In genomic region chr3:25663324-25664065, GRCh38 we compare ENCODE assay signal across 8 cellular contexts. TPM values are rescaled to one million over a fixed set of nuclear protein-coding genes. Genes with fewer than 3 reads are reported as not detected.
A peak's percentile ranks its signal among the peaks of the same experiment; 100 is the strongest.
DNase-seq lines count a peak whose midpoint lies in the region; TF ChIP-seq lines count a peak whose summit lies in the region.

No MANE protein-coding gene starts in this region.

- DNase-seq in activated T-cell treated with anti-CD3 and anti-CD28 coated beads for 24 hours (ENCODE audit: low read depth), result peak; percentile 6
- no peak for DNase-seq in activated T-cell treated with anti-CD3 and anti-CD28 coated beads for 4 hours
- DNase-seq in HEK293T (ENCODE audit: extremely low spot score), result peak; percentile 30
- DNase-seq in MM.1S, result peak; percentile 73
- peak; percentile 12 for DNase-seq in T-helper 9 cell
- peak; percentile 6 for DNase-seq in effector CD4-positive, alpha-beta T cell
- no peak for DNase-seq in uterus

- H3K27ac ChIP-seq in MM.1S (ENCODE audit: low read length), result peak overlapping the region; percentile 89
- H3K27ac ChIP-seq in mucosa of rectum (ENCODE audit: low read depth in 2 of 2, low read length in 2 of 2), result peak overlapping the region; percentile 97
- peak overlapping the region; percentile 97 to 100 for H3K27ac ChIP-seq in uterus

- no peaks in the 10 kb centered on the region for H3K9me3 ChIP-seq in MM.1S (replicated peaks; ENCODE audit: insufficient read depth, low read length)
- H3K9me3 ChIP-seq in mucosa of rectum (ENCODE audit: control insufficient read depth in 2 of 2, low read length in 2 of 2), result no peaks in the 10 kb centered on the region
- no peaks in the 10 kb centered on the region for H3K9me3 ChIP-seq in uterus

- H3F3A ChIP-seq in MM.1S (ENCODE audit: insufficient read depth, low read length), result peaks cover 26% of the 10 kb centered on the region

- H3K79me2 ChIP-seq in MM.1S (ENCODE audit: low read length), result peaks cover 57% of the 10 kb centered on the region

- H3K36me3 ChIP-seq in MM.1S (replicated peaks; ENCODE audit: insufficient read depth, low read length) (no peaks in the 10 kb centered on the region), mucosa of rectum (ENCODE audit: control insufficient read depth in 2 of 2, insufficient read depth in 2 of 2, low read length in 2 of 2) (no peaks in the 10 kb centered on the region), uterus (no peaks in the 10 kb centered on the region)

- TF ChIP-seq CTCF in MM.1S (IDR thresholded peaks at IDR 0.05; ENCODE audit: low read length), result 0 out of 2 replicates have a peak, but pooled peaks have one; percentile 5
- no peak for TF ChIP-seq CTCF in uterus (IDR thresholded peaks at IDR 0.05)

- H4K20me1 ChIP-seq in MM.1S (ENCODE audit: insufficient read depth, low read length), result peaks cover 7% of the 10 kb centered on the region; the same call in 1 of the 2 replicates

- H3K4me3 ChIP-seq in MM.1S (ENCODE audit: low read length) (peak overlapping the region; percentile 74), mucosa of rectum (ENCODE audit: low read length in 2 of 2) (peak overlapping the region; percentile 76 to 96), uterus (peak overlapping the region; percentile 65 to 93)

- TF ChIP-seq POLR2A in uterus (IDR thresholded peaks at IDR 0.05), result no peak

- H3K4me2 ChIP-seq in MM.1S (ENCODE audit: low read depth, low read length), result peak overlapping the region; percentile 95

- no peaks in the 10 kb centered on the region for H3K27me3 ChIP-seq in MM.1S (replicated peaks; ENCODE audit: insufficient read depth, low read length)
- no peaks in the 10 kb centered on the region for H3K27me3 ChIP-seq in mucosa of rectum (ENCODE audit: control insufficient read depth in 2 of 2, insufficient read depth in 2 of 2, low read length in 2 of 2)
- H3K27me3 ChIP-seq in uterus, result no peaks in the 10 kb centered on the region

- intact Hi-C loops in uterus (cut with DNase I; ENCODE audit: low total_unique reads), result no loop called here

- POLR2A ChIA-PET in HEK293T (lab: Yijun Ruan, JAX), result interaction anchor here (0.7 kb wide), 1 partner anchor 126 kb away, joined by 3 read pairs; no protein-coding TSS in a partner anchor

- peaks cover 31% of the 10 kb centered on the region for H3K4me1 ChIP-seq in MM.1S (ENCODE audit: low read length)
- peaks cover 10 to 21% of the 10 kb centered on the region in 2 donors for H3K4me1 ChIP-seq in mucosa of rectum (ENCODE audit: control insufficient read depth in 2 of 2, insufficient read depth in 2 of 2, low read length in 2 of 2)
- peaks cover 12 to 15% of the 10 kb centered on the region in 2 donors for H3K4me1 ChIP-seq in uterus

- H3K9me2 ChIP-seq in MM.1S (replicated peaks; ENCODE audit: insufficient read depth, low read length), result no peaks in the 10 kb centered on the region

- CTCF ChIA-PET in HEK293T (lab: Yijun Ruan, JAX), result interaction anchor here (0.6 kb wide), 1 partner anchor 119 kb away, joined by 3 read pairs; the partner anchor contains the start of gene NGLY1

- H2AFZ ChIP-seq in MM.1S (ENCODE audit: low read length), result peak overlapping the region; percentile 14; the same call in 1 of the 2 replicates

- peak overlapping the region; percentile 77 for H3K9ac ChIP-seq in MM.1S (ENCODE audit: low read length)
- peak overlapping the region; percentile 35 to 94 for H3K9ac ChIP-seq in mucosa of rectum (ENCODE audit: low read depth in 1 of 2, low read length in 2 of 2)

TF ChIP-seq in HEK293T, 16 proteins besides CTCF, POLR2A, EP300 and RAD21:
- peak; percentile 37; the same call in 1 of the 2 replicates for TF ChIP-seq CTBP1 (IDR thresholded peaks at IDR 0.05; ENCODE audit: borderline replicate concordance)
- TF ChIP-seq LEF1 (IDR thresholded peaks at IDR 0.05; ENCODE audit: borderline replicate concordance), result no peak

RNA-seq across cellular contexts. Expression of gene TOP2B, which starts 1.2 kb away (rescaled TPM):
- total RNA-seq in uterus, result 100 to 1,000 TPM in 2 of 4 donors, 10 to 100 TPM in 2; 56.1 to 274 (median 120) TPM

Comparison
In these comparisons a context has a peak if more than half of its experiments do, and no peak if none do; other contexts are left out.
1. DNase-seq: peak in activated T-cell treated with anti-CD3 and anti-CD28 coated beads for 24 hours (single experiment), HEK293T (single experiment), MM.1S (single experiment), T-helper 9 cell (single experiment) and effector CD4-positive, alpha-beta T cell (single experiment); none in activated T-cell treated with anti-CD3 and anti-CD28 coated beads for 4 hours (single experiment) and uterus (0 of 2).
2. Peak in every context shown above with its lines, with median percentiles within 50 percentile points of each other: H3K27ac ChIP-seq and H3K4me3 ChIP-seq.